Comparison of ENCODE assay signal across 14 cellular contexts in the genomic region with DNA sequence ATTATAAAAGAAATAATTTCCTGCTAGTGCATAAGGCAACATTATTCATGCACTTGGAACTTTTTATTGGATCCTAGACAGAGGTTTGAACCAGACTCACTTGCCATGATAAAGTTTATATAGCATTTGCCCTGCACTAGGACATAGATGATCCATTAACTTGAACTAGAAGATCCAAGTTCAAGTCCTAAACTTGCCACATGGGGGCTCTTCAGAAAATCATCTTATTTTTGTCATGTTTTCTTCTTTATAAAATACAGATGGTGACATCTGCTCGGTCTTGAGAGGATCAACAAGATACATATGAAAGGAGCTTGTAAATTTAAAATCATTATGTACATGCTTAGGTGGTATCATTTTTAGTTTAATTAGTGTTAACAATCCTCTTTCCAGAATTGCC.
A peak's percentile ranks its signal among the peaks of the same experiment; 100 is the strongest.
DNase-seq lines count a peak whose midpoint lies in the region; ATAC-seq and TF ChIP-seq lines count a peak whose summit lies in the region.
"Had no signal": no experiment of that assay in that cellular context is flagged by ENCODE, and none has a peak within 500 bp of the region (broad histone marks: within the 10 kb centered on the region; RNA-seq: fewer than 3 reads in every experiment).

No MANE protein-coding gene starts in this region.

- peaks cover 6% of the 10 kb centered on the region for H3K27me3 Mint-ChIP-seq in type B pancreatic cell

- TF ChIP-seq POLR2A in upper lobe of left lung (IDR thresholded peaks at IDR 0.05): no peak

- no peaks in the 10 kb centered on the region for H3K4me1 ChIP-seq in SK-N-SH (ENCODE audit: control insufficient read depth in 1 of 2, insufficient read depth in 2 of 2, low read depth in 1 of 2, low read length in 1 of 2)
- H3K4me1 ChIP-seq in upper lobe of left lung: no peaks in the 10 kb centered on the region
- H3K4me1 ChIP-seq: body of pancreas had no signal

- peaks cover 4% of the 10 kb centered on the region for H3K9me3 Mint-ChIP-seq in type B pancreatic cell
- H3K9me3 Mint-ChIP-seq: activated CD8-positive, alpha-beta T cell treated with anti-CD3 and anti-CD28 coated beads for 36 hours; T-helper 2 cell treated with Interferon-gamma antibody and Interleukin-4, amounts not matched to agents 5 μg/mL and 100 μg/mL, for 36 hours had no signal

- no peak overlapping the region for H3K27ac ChIP-seq in SK-N-SH (ENCODE audit: low read depth in 2 of 2, low read length in 1 of 2)
- H3K27ac ChIP-seq in upper lobe of left lung: no peak overlapping the region
- H3K27ac ChIP-seq: body of pancreas had no signal

- POLR2A ChIA-PET in SK-N-SH (lab: Yijun Ruan, JAX): no interaction called here

- H3K36me3 ChIP-seq in SK-N-SH (replicated peaks in 1 of 2; ENCODE audit: control insufficient read depth in 1 of 2, insufficient read depth in 2 of 2, low read length in 1 of 2) (no peaks in the 10 kb centered on the region), upper lobe of left lung (no peaks in the 10 kb centered on the region)

- H3K36me3 Mint-ChIP-seq in type B pancreatic cell: no peaks in the 10 kb centered on the region

- H3K27ac Mint-ChIP-seq in type B pancreatic cell: no peak overlapping the region
- H3K27ac Mint-ChIP-seq: activated CD8-positive, alpha-beta T cell treated with anti-CD3 and anti-CD28 coated beads for 36 hours; T-helper 2 cell treated with Interferon-gamma antibody and Interleukin-4, amounts not matched to agents 5 μg/mL and 100 μg/mL, for 36 hours had no signal

- H3K4me3 Mint-ChIP-seq in type B pancreatic cell: no peak overlapping the region
- H3K4me3 Mint-ChIP-seq: activated CD8-positive, alpha-beta T cell treated with anti-CD3 and anti-CD28 coated beads for 36 hours; T-helper 2 cell treated with Interferon-gamma antibody and Interleukin-4, amounts not matched to agents 5 μg/mL and 100 μg/mL, for 36 hours had no signal

- no peak for DNase-seq in SK-N-SH
- DNase-seq in MV-4-11 (lab: John Stamatoyannopoulos, UW): peak; percentile 12
- DNase-seq in cardiac fibroblast (ENCODE audit: low read depth in 2 of 2): peak in 1 of 2 donors; percentile 27
- no peak for DNase-seq in type B pancreatic cell (ENCODE audit: extremely low spot score, unreplicated experiment)
- DNase-seq in upper lobe of left lung: no peak
- no peak for DNase-seq in AG08395 (ENCODE audit: low spot score)
- DNase-seq: activated CD8-positive, alpha-beta T cell treated with anti-CD3 and anti-CD28 coated beads for 36 hours; activated gamma-delta T cell; body of pancreas; NCI-H2171 had no signal

- no peak overlapping the region for H2AFZ ChIP-seq in SK-N-SH (ENCODE audit: low read depth)

- CTCF ChIA-PET in SK-N-SH (lab: Yijun Ruan, JAX): no interaction called here

- H4K20me1 ChIP-seq in SK-N-SH (ENCODE audit: insufficient read depth): no peaks in the 10 kb centered on the region

- TF ChIP-seq EP300 in SK-N-SH (IDR thresholded peaks at IDR 0.05; ENCODE audit: borderline replicate concordance in 1 of 2, low read depth in 1 of 2, low read length in 1 of 2): no peak
- TF ChIP-seq EP300 in upper lobe of left lung (IDR thresholded peaks at IDR 0.05): no peak

- no peak for TF ChIP-seq RAD21 in SK-N-SH (IDR thresholded peaks at IDR 0.05; ENCODE audit: low read length)

- no peaks in the 10 kb centered on the region for H3K79me2 ChIP-seq in SK-N-SH (ENCODE audit: insufficient read depth)

- H3K27me3 ChIP-seq in SK-N-SH (ENCODE audit: insufficient read depth) (no peaks in the 10 kb centered on the region), upper lobe of left lung (no peaks in the 10 kb centered on the region)
- H3K27me3 ChIP-seq: body of pancreas had no signal

- no peak overlapping the region for H3K9ac ChIP-seq in SK-N-SH

- no peaks in the 10 kb centered on the region for H3F3A ChIP-seq in SK-N-SH (replicated peaks; ENCODE audit: insufficient read depth)

- H3K4me3 ChIP-seq in SK-N-SH (ENCODE audit: low read depth in 2 of 2, low read length in 1 of 2): no peak overlapping the region
- no peak overlapping the region for H3K4me3 ChIP-seq in cardiac fibroblast (replicated peaks in 1 of 2; ENCODE audit: low read depth in 2 of 2, low read length in 2 of 2)
- H3K4me3 ChIP-seq in upper lobe of left lung: no peak overlapping the region
- H3K4me3 ChIP-seq: body of pancreas, lung had no signal

- H3K4me2 ChIP-seq in SK-N-SH: no peak overlapping the region

- peaks cover 10% of the 10 kb centered on the region for H3K4me1 Mint-ChIP-seq in type B pancreatic cell (ENCODE audit: unreplicated experiment)

- no peaks in the 10 kb centered on the region for H3K9me2 ChIP-seq in SK-N-SH

- TF ChIP-seq CTCF in SK-N-SH (IDR thresholded peaks at IDR 0.05): peak; percentile 37
- peak; percentile 18 for TF ChIP-seq CTCF in cardiac fibroblast (IDR thresholded peaks at IDR 0.05; ENCODE audit: low read depth, low read length)
- peak; percentile 41 for TF ChIP-seq CTCF in type B pancreatic cell (conservative IDR thresholded peaks at IDR 0.05)
- TF ChIP-seq CTCF in upper lobe of left lung (IDR thresholded peaks at IDR 0.05): no peak

- WGBS in SK-N-SH (ENCODE audit: low lambda C conversion rate): 18% methylated on average over 1 of the region's 1 CpG
- 73 to 80% methylated on average over 1 of the region's 1 CpG for WGBS in upper lobe of left lung, 2 donors

- H3K9me3 ChIP-seq in SK-N-SH (no peaks in the 10 kb centered on the region), upper lobe of left lung (no peaks in the 10 kb centered on the region)
- H3K9me3 ChIP-seq: body of pancreas had no signal

- ATAC-seq in SK-N-SH treated with all-trans-retinoic acid at 6 μM for 48 hours (no peak), HG03439 (IDR thresholded peaks at IDR 0.05; ENCODE audit: unreplicated experiment) (no peak), upper lobe of left lung (ENCODE audit: low FRiP score in 2 of 2) (no peak)
- ATAC-seq: activated CD8-positive, alpha-beta T cell treated with anti-CD3 and anti-CD28 coated beads for 36 hours; body of pancreas had no signal

TF ChIP-seq in SK-N-SH, 30 proteins besides CTCF, POLR2A, EP300 and RAD21:
- TF ChIP-seq EZH2phosphoT487 (IDR thresholded peaks at IDR 0.05; ENCODE audit: borderline replicate concordance, low read depth) (no peak), MXI1 (IDR thresholded peaks at IDR 0.05; ENCODE audit: low read depth, low read length) (no peak), JUND (IDR thresholded peaks at IDR 0.05) (no peak)
- TF ChIP-seq, protein P1, sequence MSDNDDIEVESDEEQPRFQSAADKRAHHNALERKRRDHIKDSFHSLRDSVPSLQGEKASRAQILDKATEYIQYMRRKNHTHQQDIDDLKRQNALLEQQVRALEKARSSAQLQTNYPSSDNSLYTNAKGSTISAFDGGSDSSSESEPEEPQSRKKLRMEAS (IDR thresholded peaks at IDR 0.05; ENCODE audit: low read depth): no peak

TF ChIP-seq in SK-N-SH treated with all-trans-retinoic acid at 6 μM for 48 hours, 23 proteins besides CTCF, POLR2A, EP300 and RAD21:
- TF ChIP-seq, protein P2, sequence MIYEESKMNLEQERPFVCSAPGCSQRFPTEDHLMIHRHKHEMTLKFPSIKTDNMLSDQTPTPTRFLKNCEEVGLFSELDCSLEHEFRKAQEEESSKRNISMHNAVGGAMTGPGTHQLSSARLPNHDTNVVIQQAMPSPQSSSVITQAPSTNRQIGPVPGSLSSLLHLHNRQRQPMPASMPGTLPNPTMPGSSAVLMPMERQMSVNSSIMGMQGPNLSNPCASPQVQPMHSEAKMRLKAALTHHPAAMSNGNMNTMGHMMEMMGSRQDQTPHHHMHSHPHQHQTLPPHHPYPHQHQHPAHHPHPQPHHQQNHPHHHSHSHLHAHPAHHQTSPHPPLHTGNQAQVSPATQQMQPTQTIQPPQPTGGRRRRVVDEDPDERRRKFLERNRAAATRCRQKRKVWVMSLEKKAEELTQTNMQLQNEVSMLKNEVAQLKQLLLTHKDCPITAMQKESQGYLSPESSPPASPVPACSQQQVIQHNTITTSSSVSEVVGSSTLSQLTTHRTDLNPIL (CRISPR knock-in tag; IDR thresholded peaks at IDR 0.05; ENCODE audit: low read depth): no peak
- TF ChIP-seq SNAI2 (CRISPR knock-in tag; IDR thresholded peaks at IDR 0.05) (no peak), ZFP3 (CRISPR knock-in tag; IDR thresholded peaks at IDR 0.05) (no peak), ISL1 (CRISPR knock-in tag; IDR thresholded peaks at IDR 0.05) (no peak), BACH2 (CRISPR knock-in tag; IDR thresholded peaks at IDR 0.05; ENCODE audit: borderline replicate concordance) (no peak), ZFP30 (CRISPR knock-in tag; IDR thresholded peaks at IDR 0.05) (no peak), GLIS3 (CRISPR knock-in tag; IDR thresholded peaks at IDR 0.05) (no peak), OSR1 (CRISPR knock-in tag; IDR thresholded peaks at IDR 0.05) (no peak), ESRRG (CRISPR knock-in tag; IDR thresholded peaks at IDR 0.05) (no peak), TOX (CRISPR knock-in tag; IDR thresholded peaks at IDR 0.05; ENCODE audit: borderline replicate concordance) (no peak)
- TF ChIP-seq, protein P3, sequence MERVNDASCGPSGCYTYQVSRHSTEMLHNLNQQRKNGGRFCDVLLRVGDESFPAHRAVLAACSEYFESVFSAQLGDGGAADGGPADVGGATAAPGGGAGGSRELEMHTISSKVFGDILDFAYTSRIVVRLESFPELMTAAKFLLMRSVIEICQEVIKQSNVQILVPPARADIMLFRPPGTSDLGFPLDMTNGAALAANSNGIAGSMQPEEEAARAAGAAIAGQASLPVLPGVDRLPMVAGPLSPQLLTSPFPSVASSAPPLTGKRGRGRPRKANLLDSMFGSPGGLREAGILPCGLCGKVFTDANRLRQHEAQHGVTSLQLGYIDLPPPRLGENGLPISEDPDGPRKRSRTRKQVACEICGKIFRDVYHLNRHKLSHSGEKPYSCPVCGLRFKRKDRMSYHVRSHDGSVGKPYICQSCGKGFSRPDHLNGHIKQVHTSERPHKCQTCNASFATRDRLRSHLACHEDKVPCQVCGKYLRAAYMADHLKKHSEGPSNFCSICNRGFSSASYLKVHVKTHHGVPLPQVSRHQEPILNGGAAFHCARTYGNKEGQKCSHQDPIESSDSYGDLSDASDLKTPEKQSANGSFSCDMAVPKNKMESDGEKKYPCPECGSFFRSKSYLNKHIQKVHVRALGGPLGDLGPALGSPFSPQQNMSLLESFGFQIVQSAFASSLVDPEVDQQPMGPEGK (CRISPR knock-in tag; IDR thresholded peaks at IDR 0.05; ENCODE audit: borderline replicate concordance): no peak

Comparison
In these comparisons a context has a peak if more than half of its experiments do, and no peak if none do; other contexts are left out.
1. CTCF ChIP-seq: peak in SK-N-SH (single experiment), cardiac fibroblast (single experiment) and type B pancreatic cell (single experiment); none in upper lobe of left lung (0 of 6).